In the genomic region with DNA sequence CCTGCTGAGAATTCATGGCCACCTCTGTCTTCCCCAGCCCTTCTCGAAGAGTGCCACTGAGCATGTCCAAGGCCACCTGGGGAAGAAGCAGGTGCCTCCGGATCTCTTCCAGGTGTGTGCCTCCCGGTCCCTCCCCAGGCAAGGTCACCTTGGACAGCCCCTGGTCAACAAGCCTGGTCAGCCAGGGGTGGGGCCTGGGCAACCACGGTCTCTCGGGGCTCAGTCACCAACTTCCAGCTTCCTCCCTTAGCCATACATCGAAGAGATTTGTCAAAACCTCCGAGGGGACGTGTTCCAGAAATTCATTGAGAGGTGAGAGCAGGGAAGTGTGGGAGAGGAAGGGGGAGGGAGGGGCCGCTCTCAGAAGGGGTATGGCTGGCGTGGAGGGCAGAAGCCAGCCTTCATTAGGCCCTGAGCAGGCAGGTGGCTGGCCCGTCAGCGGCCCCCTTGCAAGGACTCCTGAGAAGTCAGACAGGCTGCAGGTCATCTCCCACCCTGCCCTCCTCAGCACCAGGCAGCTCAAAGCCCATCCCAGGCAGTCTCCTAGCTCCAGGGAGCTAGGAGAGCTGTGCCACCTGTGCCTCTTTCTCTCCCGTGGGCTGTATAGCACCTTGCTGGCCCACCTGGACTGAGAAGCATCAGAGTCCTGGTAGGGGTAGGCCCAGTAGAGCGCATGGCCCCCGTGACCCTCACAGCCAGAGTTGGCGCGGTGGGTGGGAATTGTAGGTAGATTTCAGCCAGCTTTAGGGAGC, we compare ENCODE assay signal across 14 cellular contexts. TPM values are rescaled to one million over a fixed set of nuclear protein-coding genes. Genes with fewer than 3 reads are reported as not detected.
DNase-seq lines count a peak whose midpoint lies in the region; ATAC-seq, FAIRE-seq and TF ChIP-seq lines count a peak whose summit lies in the region.
"Had no signal": no experiment of that assay in that cellular context is flagged by ENCODE, and none has a peak within 500 bp of the region (broad histone marks: within the 10 kb centered on the region; RNA-seq: fewer than 3 reads in every experiment).

No MANE protein-coding gene starts in this region.

- no peak for TF ChIP-seq POLR2A in GM12891 (IDR thresholded peaks at IDR 0.05; ENCODE audit: low read depth, low read length)

- intact Hi-C loops in ascending aorta (cut with DNase I), result no loop called here

- H3K36me3 Mint-ChIP-seq in stimulated activated naive CD8-positive, alpha-beta T cell treated with anti-CD3 and anti-CD28 coated beads, Interleukin-15, Interleukin-2, amounts not matched to agents 100 ng/mL and 50 ng/mL, for 24 hours (ENCODE audit: low read depth), result peaks cover 45% of the 10 kb centered on the region
- no peaks in the 10 kb centered on the region for H3K36me3 Mint-ChIP-seq in natural killer cell treated with Interleukin-12 subunit alpha and Interleukin-12 subunit beta and Interleukin-15 and Interleukin-18, amount 100 ng/mL, for 72 hours

- peak overlapping the region; percentile 41 to 80 for H3K27ac ChIP-seq in ascending aorta
- H3K27ac ChIP-seq: KMS-11 had no signal

- H3K27ac Mint-ChIP-seq in stimulated activated naive CD8-positive, alpha-beta T cell treated with anti-CD3 and anti-CD28 coated beads, Interleukin-15, Interleukin-2, amounts not matched to agents 100 ng/mL and 50 ng/mL, for 24 hours, result peak overlapping the region; percentile 79
- peak overlapping the region; percentile 99 to 100 for H3K27ac Mint-ChIP-seq in natural killer cell treated with Interleukin-12 subunit alpha and Interleukin-12 subunit beta and Interleukin-15 and Interleukin-18, amount 100 ng/mL, for 72 hours

- no peaks in the 10 kb centered on the region for H3K27me3 ChIP-seq in ascending aorta

- no peaks in the 10 kb centered on the region for H3K9me3 ChIP-seq in ascending aorta

- H3K4me1 Mint-ChIP-seq in stimulated activated naive CD8-positive, alpha-beta T cell treated with anti-CD3 and anti-CD28 coated beads, Interleukin-15, Interleukin-2, amounts not matched to agents 100 ng/mL and 50 ng/mL, for 24 hours (ENCODE audit: low read depth), result peaks cover 60% of the 10 kb centered on the region
- H3K4me1 Mint-ChIP-seq in natural killer cell treated with Interleukin-12 subunit alpha and Interleukin-12 subunit beta and Interleukin-15 and Interleukin-18, amount 100 ng/mL, for 72 hours (ENCODE audit: low read depth in 2 of 2), result peaks cover 35 to 40% of the 10 kb centered on the region in 2 donors

- FAIRE-seq in GM12891 (lab: Jason Lieb, UNC) (no peak), RCC 7860 (lab: Jason Lieb, UNC) (no peak)
- FAIRE-seq: small intestine had no signal

- ATAC-seq in stimulated activated naive CD8-positive, alpha-beta T cell treated with anti-CD3 and anti-CD28 coated beads, Interleukin-15, Interleukin-2, amounts not matched to agents 100 U/mL and 50 U/mL, for 24 hours, result no peak
- no peak for ATAC-seq in natural killer cell treated with Interleukin-12 subunit alpha and Interleukin-12 subunit beta and Interleukin-15 and Interleukin-18, amount 100 ng/mL, for 72 hours
- ATAC-seq in HG03135 (IDR thresholded peaks at IDR 0.05; ENCODE audit: unreplicated experiment), result no peak

- H3K27me3 Mint-ChIP-seq in stimulated activated naive CD8-positive, alpha-beta T cell treated with anti-CD3 and anti-CD28 coated beads, Interleukin-15, Interleukin-2, amounts not matched to agents 100 ng/mL and 50 ng/mL, for 24 hours, result no peaks in the 10 kb centered on the region
- no peaks in the 10 kb centered on the region for H3K27me3 Mint-ChIP-seq in natural killer cell treated with Interleukin-12 subunit alpha and Interleukin-12 subunit beta and Interleukin-15 and Interleukin-18, amount 100 ng/mL, for 72 hours

- H3K9me3 Mint-ChIP-seq in stimulated activated naive CD8-positive, alpha-beta T cell treated with anti-CD3 and anti-CD28 coated beads, Interleukin-15, Interleukin-2, amounts not matched to agents 100 ng/mL and 50 ng/mL, for 24 hours, result no peaks in the 10 kb centered on the region
- H3K9me3 Mint-ChIP-seq in natural killer cell treated with Interleukin-12 subunit alpha and Interleukin-12 subunit beta and Interleukin-15 and Interleukin-18, amount 100 ng/mL, for 72 hours, result no peaks in the 10 kb centered on the region

- no peak for TF ChIP-seq CTCF in ascending aorta (IDR thresholded peaks at IDR 0.05)

- no peak overlapping the region for H3K4me3 Mint-ChIP-seq in stimulated activated naive CD8-positive, alpha-beta T cell treated with anti-CD3 and anti-CD28 coated beads, Interleukin-15, Interleukin-2, amounts not matched to agents 100 ng/mL and 50 ng/mL, for 24 hours
- H3K4me3 Mint-ChIP-seq in natural killer cell treated with Interleukin-12 subunit alpha and Interleukin-12 subunit beta and Interleukin-15 and Interleukin-18, amount 100 ng/mL, for 72 hours, result no peak overlapping the region

- DNase-seq in stimulated activated naive CD8-positive, alpha-beta T cell treated with anti-CD3 and anti-CD28 coated beads, Interleukin-15, Interleukin-2, amounts not matched to agents 100 U/mL and 50 U/mL, for 24 hours, result no peak
- DNase-seq in ascending aorta (ENCODE audit: low spot score in 2 of 2), result no peak
- peak; percentile 58 for DNase-seq in natural killer cell treated with Interleukin-12 subunit alpha and Interleukin-12 subunit beta and Interleukin-15 and Interleukin-18, amount 100 ng/mL, for 72 hours (ENCODE audit: low spot score)
- DNase-seq in anterior cingulate cortex (lab: John Stamatoyannopoulos, UW), result no peak
- no peak for DNase-seq in GM12891 (ENCODE audit: insufficient read length, low spot score)
- DNase-seq in RCC 7860 (ENCODE audit: low spot score), result no peak
- DNase-seq: C1 segment of cervical spinal cord; central memory CD4-positive, alpha-beta T cell; NCI-H2029; small intestine; T1000 had no signal

- H3K36me3 ChIP-seq in ascending aorta, result peaks cover 58 to 63% of the 10 kb centered on the region in 2 donors

- H3K4me3 ChIP-seq in ascending aorta, result no peak overlapping the region

- H3K4me1 ChIP-seq in ascending aorta, result peaks cover 21 to 30% of the 10 kb centered on the region in 2 donors

TF ChIP-seq in GM12891, 5 proteins besides CTCF, POLR2A, EP300 and RAD21:
- TF ChIP-seq POU2F2 (IDR thresholded peaks at IDR 0.05; ENCODE audit: low read depth, low read length) (no peak), PAX5 (IDR thresholded peaks at IDR 0.05; ENCODE audit: insufficient read depth, low read length, severe bottlenecking) (no peak), SPI1 (IDR thresholded peaks at IDR 0.05; ENCODE audit: low read depth, low read length) (no peak), TAF1 (IDR thresholded peaks at IDR 0.05; ENCODE audit: low read depth, low read length) (no peak), POLR2AphosphoS5 (IDR thresholded peaks at IDR 0.05; ENCODE audit: low read depth, low read length) (no peak)

RNA-seq across cellular contexts. Expression of a gene that starts 9.3 kb away (rescaled TPM):
- 54.7 TPM for total RNA-seq in ascending aorta
- total RNA-seq in natural killer cell treated with Interleukin-12 subunit alpha and Interleukin-12 subunit beta and Interleukin-15 and Interleukin-18, amount 100 ng/mL, for 72 hours, result 100 to 1,000 TPM; 182 to 231 TPM
- 18.9 TPM for polyA plus RNA-seq in GM12891 (2012; ENCODE audit: low read depth, missing spikeins)

RNA-seq across cellular contexts. Expression of a gene that starts 13.5 kb away (rescaled TPM):
- 65.3 TPM for total RNA-seq in ascending aorta
- total RNA-seq in natural killer cell treated with Interleukin-12 subunit alpha and Interleukin-12 subunit beta and Interleukin-15 and Interleukin-18, amount 100 ng/mL, for 72 hours, result 100 to 1,000 TPM; 394 to 432 TPM
- polyA plus RNA-seq in GM12891 (2012; ENCODE audit: low read depth, missing spikeins), result 101 TPM

RNA-seq across cellular contexts. Expression of a gene that starts 23.6 kb away (rescaled TPM):
- total RNA-seq in ascending aorta, result 30.9 TPM
- 10 to 100 TPM; 19.2 to 32.3 TPM for total RNA-seq in natural killer cell treated with Interleukin-12 subunit alpha and Interleukin-12 subunit beta and Interleukin-15 and Interleukin-18, amount 100 ng/mL, for 72 hours
- 1.3 TPM for polyA plus RNA-seq in GM12891 (2012; ENCODE audit: low read depth, missing spikeins)
